In genomic region chr10:73824146-73824725, GRCh38 we compare ENCODE assay signal across 24 cellular contexts. TPM values are rescaled to one million over a fixed set of nuclear protein-coding genes. Genes with fewer than 3 reads are reported as not detected.
A peak's percentile ranks its signal among the peaks of the same experiment; 100 is the strongest.
DNase-seq lines count a peak whose midpoint lies in the region; ATAC-seq, FAIRE-seq and TF ChIP-seq lines count a peak whose summit lies in the region.
"Had no signal": no experiment of that assay in that cellular context is flagged by ENCODE, and none has a peak within 500 bp of the region (broad histone marks: within the 10 kb centered on the region; RNA-seq: fewer than 3 reads in every experiment).

No MANE protein-coding gene starts in this region.

- ATAC-seq in natural killer cell treated with Interleukin-12 subunit alpha and Interleukin-12 subunit beta and Interleukin-15 and Interleukin-18, amount 100 ng/mL, for 72 hours = no peak
- ATAC-seq in natural killer cell (no peak), K562 (no peak), left ventricle myocardium superior (no peak), GM19023 (IDR thresholded peaks at IDR 0.05; ENCODE audit: unreplicated experiment) (no peak)
- ATAC-seq in stimulated activated naive CD8-positive, alpha-beta T cell treated with anti-CD3 and anti-CD28 coated beads, Interleukin-15, amount 100 ng/mL, for 72 hours = no peak
- ATAC-seq: GM12878, HepG2 had no signal

- WGBS in K562 (ENCODE audit: insufficient coverage, low coverage, missing lambda C conversion rate) = 95% methylated on average over 14 of the region's 14 CpGs
- WGBS in sigmoid colon, 2 donors = 94 to 97% methylated on average over 14 of the region's 14 CpGs

- no peak for TF ChIP-seq RAD21 in K562 (CRISPR knock-in tag; conservative IDR thresholded peaks at IDR 0.05 in 1 of 2, IDR thresholded peaks at IDR 0.05 in 1 of 2)

- no peaks in the 10 kb centered on the region for H3K27me3 ChIP-seq in K562 (ENCODE audit: control insufficient read depth in 2 of 2, insufficient read depth in 2 of 2, low read length in 2 of 2)
- no peaks in the 10 kb centered on the region for H3K27me3 ChIP-seq in sigmoid colon
- H3K27me3 ChIP-seq: BE2C had no signal

- H3K27me3 Mint-ChIP-seq in natural killer cell treated with Interleukin-12 subunit alpha and Interleukin-12 subunit beta and Interleukin-15 and Interleukin-18, amount 100 ng/mL, for 72 hours = no peaks in the 10 kb centered on the region
- no peaks in the 10 kb centered on the region for H3K27me3 Mint-ChIP-seq in natural killer cell (ENCODE audit: low read depth in 2 of 2)
- H3K27me3 Mint-ChIP-seq in stimulated activated naive CD8-positive, alpha-beta T cell treated with anti-CD3 and anti-CD28 coated beads, Interleukin-15, amount 100 ng/mL, for 72 hours = no peaks in the 10 kb centered on the region
- H3K27me3 Mint-ChIP-seq: CD4-positive, CD25-positive, alpha-beta regulatory T cell had no signal

- no peak for TF ChIP-seq CTCF in natural killer cell (IDR thresholded peaks at IDR 0.05)
- TF ChIP-seq CTCF in K562 (IDR thresholded peaks at IDR 0.05 in 2 of 3, conservative IDR thresholded peaks at IDR 0.05 in 1 of 3; ENCODE audit: insufficient read depth in 2 of 3, low read depth in 1 of 3, low read length in 3 of 3) = no peak
- TF ChIP-seq CTCF in sigmoid colon (IDR thresholded peaks at IDR 0.05) = no peak

- no peaks in the 10 kb centered on the region for H3K9me3 Mint-ChIP-seq in natural killer cell treated with Interleukin-12 subunit alpha and Interleukin-12 subunit beta and Interleukin-15 and Interleukin-18, amount 100 ng/mL, for 72 hours
- no peaks in the 10 kb centered on the region for H3K9me3 Mint-ChIP-seq in natural killer cell
- no peaks in the 10 kb centered on the region for H3K9me3 Mint-ChIP-seq in stimulated activated naive CD8-positive, alpha-beta T cell treated with anti-CD3 and anti-CD28 coated beads, Interleukin-15, amount 100 ng/mL, for 72 hours
- H3K9me3 Mint-ChIP-seq: CD4-positive, CD25-positive, alpha-beta regulatory T cell; CD8-positive, alpha-beta memory T cell; H9 had no signal

- CTCF ChIA-PET in K562 (lab: Yijun Ruan, JAX; ENCODE audit: low intra/inter-chr PET ratio) = no interaction called here

- H3K4me1 ChIP-seq in K562 (replicated peaks in 1 of 2; ENCODE audit: control insufficient read depth in 2 of 2, insufficient read depth in 2 of 2, low read length in 2 of 2) (peaks cover 5 to 22% of the 10 kb centered on the region in 2 experiments; a peak in 4 of 5 replicates), sigmoid colon (peaks cover 0 to 8% (median 3%) of the 10 kb centered on the region in 4 donors)
- H3K4me1 ChIP-seq: BE2C had no signal

- H3K9ac ChIP-seq in K562 (ENCODE audit: insufficient read depth in 1 of 2, low read depth in 2 of 2, low read length in 2 of 2) = no peak overlapping the region

- TF ChIP-seq EP300 in K562 (IDR thresholded peaks at IDR 0.05; ENCODE audit: low read length) = no peak
- no peak for TF ChIP-seq EP300 in sigmoid colon (IDR thresholded peaks at IDR 0.05)

- peak; percentile 15 for DNase-seq in natural killer cell treated with Interleukin-12 subunit alpha and Interleukin-12 subunit beta and Interleukin-15 and Interleukin-18, amount 100 ng/mL, for 72 hours (ENCODE audit: low spot score)
- DNase-seq in natural killer cell = no peak
- DNase-seq in K562 (ENCODE audit: extremely low read depth in 1 of 4, low spot score in 3 of 4) = no peak
- DNase-seq in sigmoid colon = peak; percentile 64
- DNase-seq in stimulated activated naive CD8-positive, alpha-beta T cell treated with anti-CD3 and anti-CD28 coated beads, Interleukin-15, amount 100 ng/mL, for 72 hours = no peak
- no peak for DNase-seq in left ventricle myocardium superior
- DNase-seq in cortex of kidney (lab: John Stamatoyannopoulos, UW) = no peak
- DNase-seq: ACHN; BE2C; C1 segment of cervical spinal cord; CD4-positive, CD25-positive, alpha-beta regulatory T cell; CD8-positive, alpha-beta memory T cell; COR-L47; DMS 273 treated with DMSO at 0.1 percent for 48 hours; DMS53; DND-41; EL; H9 had no signal

- no peak overlapping the region for H3K27ac Mint-ChIP-seq in natural killer cell treated with Interleukin-12 subunit alpha and Interleukin-12 subunit beta and Interleukin-15 and Interleukin-18, amount 100 ng/mL, for 72 hours
- no peak overlapping the region for H3K27ac Mint-ChIP-seq in natural killer cell
- peak overlapping the region; percentile 31 to 52 for H3K27ac Mint-ChIP-seq in stimulated activated naive CD8-positive, alpha-beta T cell treated with anti-CD3 and anti-CD28 coated beads, Interleukin-15, amount 100 ng/mL, for 72 hours

- H3K4me1 Mint-ChIP-seq in natural killer cell treated with Interleukin-12 subunit alpha and Interleukin-12 subunit beta and Interleukin-15 and Interleukin-18, amount 100 ng/mL, for 72 hours (ENCODE audit: low read depth in 2 of 2) = peaks cover 0 to 2% of the 10 kb centered on the region in 2 donors
- H3K4me1 Mint-ChIP-seq in natural killer cell = no peaks in the 10 kb centered on the region
- H3K4me1 Mint-ChIP-seq in stimulated activated naive CD8-positive, alpha-beta T cell treated with anti-CD3 and anti-CD28 coated beads, Interleukin-15, amount 100 ng/mL, for 72 hours = no peaks in the 10 kb centered on the region

- TF ChIP-seq POLR2A in K562 (conservative IDR thresholded peaks at IDR 0.05) = no peak
- no peak for TF ChIP-seq POLR2A in sigmoid colon (IDR thresholded peaks at IDR 0.05)

- H3K4me3 ChIP-seq in K562 (no peak overlapping the region), sigmoid colon (no peak overlapping the region)
- H3K4me3 ChIP-seq: GM12878 had no signal

- no peaks in the 10 kb centered on the region for H4K20me1 ChIP-seq in K562 (replicated peaks; ENCODE audit: control insufficient read depth, insufficient read depth, low read length)

- POLR2A ChIA-PET in K562 (lab: Yijun Ruan, JAX) = interaction anchor here (0.9 kb wide), 2 partner anchors 45 to 54 kb away, joined by 4 to 5 read pairs; no protein-coding TSS in a partner anchor

- no peaks in the 10 kb centered on the region for H3K9me1 ChIP-seq in K562 (ENCODE audit: control insufficient read depth, insufficient read depth, low read length)

- H3K27ac ChIP-seq in K562 (ENCODE audit: extremely low read depth, low read depth, low read length) = no peak overlapping the region
- no peak overlapping the region for H3K27ac ChIP-seq in sigmoid colon

- H2AFZ ChIP-seq in K562 (ENCODE audit: low read depth, low read length) = no peak overlapping the region

- intact Hi-C loops in natural killer cell (cut with micrococcal nuclease) = no loop called here
- intact Hi-C loops in K562 (cut with micrococcal nuclease) = no loop called here
- intact Hi-C loops in sigmoid colon (cut with DNase I) = no loop called here
- intact Hi-C loops in left ventricle myocardium superior (cut with micrococcal nuclease) = no loop called here

- no peaks in the 10 kb centered on the region for H3K79me2 ChIP-seq in K562 (ENCODE audit: control insufficient read depth, insufficient read depth, low read length)

- in situ Hi-C loops in K562 (cut with MboI) = no loop called here

- FAIRE-seq in K562 (lab: Jason Lieb, UNC) = no peak
- FAIRE-seq: A204.1, GM12878, GM19239, H1, HepG2 had no signal

- no TSS peak for BruUV-seq in K562 (replicated peaks; lab: Mats Ljungman, UMichigan)

- no peak overlapping the region for H3K4me3 Mint-ChIP-seq in natural killer cell treated with Interleukin-12 subunit alpha and Interleukin-12 subunit beta and Interleukin-15 and Interleukin-18, amount 100 ng/mL, for 72 hours
- no peak overlapping the region for H3K4me3 Mint-ChIP-seq in natural killer cell
- no peak overlapping the region for H3K4me3 Mint-ChIP-seq in stimulated activated naive CD8-positive, alpha-beta T cell treated with anti-CD3 and anti-CD28 coated beads, Interleukin-15, amount 100 ng/mL, for 72 hours
- H3K4me3 Mint-ChIP-seq: CD4-positive, CD25-positive, alpha-beta regulatory T cell; CD8-positive, alpha-beta memory T cell; H9 had no signal

- no peaks in the 10 kb centered on the region for H3K36me3 Mint-ChIP-seq in natural killer cell treated with Interleukin-12 subunit alpha and Interleukin-12 subunit beta and Interleukin-15 and Interleukin-18, amount 100 ng/mL, for 72 hours
- H3K36me3 Mint-ChIP-seq in natural killer cell = no peaks in the 10 kb centered on the region

- H3K9me3 ChIP-seq in K562 (replicated peaks; ENCODE audit: control insufficient read depth, insufficient read depth, low read depth, low read length) (no peaks in the 10 kb centered on the region), sigmoid colon (no peaks in the 10 kb centered on the region)
- H3K9me3 ChIP-seq: BE2C had no signal

- H3K4me2 ChIP-seq in K562 (ENCODE audit: insufficient read depth, low read length) = no peak overlapping the region

- H3K36me3 ChIP-seq in K562 (ENCODE audit: control insufficient read depth, insufficient read depth, low read length) (peaks cover 37% of the 10 kb centered on the region; the same call in 2 of the 3 replicates), sigmoid colon (peaks cover 42 to 94% (median 64%) of the 10 kb centered on the region in 4 donors)
- H3K36me3 ChIP-seq: BE2C had no signal

RNA-seq across cellular contexts. Expression of gene NDST2, which starts 12.8 kb away (rescaled TPM):
- 10 to 100 TPM; 42.8 to 83.3 TPM for total RNA-seq in natural killer cell treated with Interleukin-12 subunit alpha and Interleukin-12 subunit beta and Interleukin-15 and Interleukin-18, amount 100 ng/mL, for 72 hours
- 10 to 100 TPM; 64.7 to 73.8 (median 65.4) TPM for total RNA-seq in natural killer cell
- total RNA-seq in K562 (2011; cell fraction: chromatin; rRNA removed; ENCODE audit: low replicate concordance) = 130 and 235 TPM in 2 replicates
- total RNA-seq in K562 (2011; cell fraction: nucleolus; rRNA removed) = 102 and 121 TPM in 2 replicates
- total RNA-seq in K562 (2011; cell fraction: nucleoplasm; rRNA removed) = 108 and 109 TPM in 2 replicates
- 27.2 and 32.1 TPM in 2 replicates for total RNA-seq in K562 (2014; rRNA removed)
- 12.5 and 14.7 TPM in 2 replicates for total RNA-seq in K562 (2014; rRNA removed; fragmentation: Illumina TruSeq; extraction: Trizol)
- total RNA-seq in K562 (2015; rRNA removed; fragmentation: Illumina TruSeq; extraction: Trizol) = 18.2 and 19.6 TPM in 2 replicates
- 33.9 and 35.7 TPM in 2 replicates for total RNA-seq in K562 (2021)
- 23.8 and 31.6 TPM in 2 replicates for polyA plus RNA-seq in K562 (2011; rRNA removed)
- 23.7 and 30.6 TPM in 2 replicates for polyA plus RNA-seq in K562 (2011; cell fraction: cytosol; rRNA removed)
- polyA plus RNA-seq in K562 (2011; cell fraction: nucleus; rRNA removed) = 99.8 and 108 TPM in 2 replicates
- polyA plus RNA-seq in K562 (2012) = 42.1 and 123 TPM in 2 replicates
- 22.6 TPM in 2 replicates for polyA plus RNA-seq in K562 (2014; fragmentation: Illumina TruSeq; extraction: Trizol)
- 1 to 10 TPM; 4.7 to 6.3 TPM for polyA plus RNA-seq in K562 (2014; fragmentation: Nextera tagmentation; extraction: Ambion mirVana)
- polyA plus RNA-seq in K562 (2014; rRNA removed) = 30.5 and 31.4 TPM in 2 replicates
- 22.0 and 23.5 TPM in 2 replicates for polyA minus RNA-seq in K562 (2011; rRNA and poly(A)+ RNA removed)
- 12.5 and 14.2 TPM in 2 replicates for polyA minus RNA-seq in K562 (2011; cell fraction: cytosol; rRNA and poly(A)+ RNA removed)
- polyA minus RNA-seq in K562 (2011; cell fraction: nucleus; rRNA and poly(A)+ RNA removed) = 44.3 and 53.9 TPM in 2 replicates
- total RNA-seq in sigmoid colon = 10 to 100 TPM; 23.9 to 56.2 (median 28.3) TPM
- polyA plus RNA-seq in sigmoid colon = 10 to 100 TPM in 2 of 3 donors, 1 to 10 TPM in 1; 3.9 to 21.0 (median 17.0) TPM
- 11.7 TPM for total RNA-seq in left ventricle myocardium superior

RNA-seq across cellular contexts. Expression of gene ZSWIM8, which starts 38.8 kb away (rescaled TPM):
- 100 to 1,000 TPM; 121 to 148 TPM for total RNA-seq in natural killer cell treated with Interleukin-12 subunit alpha and Interleukin-12 subunit beta and Interleukin-15 and Interleukin-18, amount 100 ng/mL, for 72 hours
- total RNA-seq in natural killer cell (100 to 1,000 TPM; 157 to 161 (median 159) TPM), K562 (2014; rRNA removed) (21.9 and 34.2 TPM in 2 replicates), K562 (2014; rRNA removed; fragmentation: Illumina TruSeq; extraction: Trizol) (14.9 and 15.0 TPM in 2 replicates), K562 (2015; rRNA removed; fragmentation: Illumina TruSeq; extraction: Trizol) (26.7 and 30.0 TPM in 2 replicates), K562 (2021) (43.4 and 45.6 TPM in 2 replicates), sigmoid colon (100 to 1,000 TPM in 1 of 4 donors, 10 to 100 TPM in 3; 42.5 to 138 (median 71.9) TPM), left ventricle myocardium superior (53.9 TPM)
- 202 and 543 TPM in 2 replicates for total RNA-seq in K562 (2011; cell fraction: chromatin; rRNA removed; ENCODE audit: low replicate concordance)
- 249 and 295 TPM in 2 replicates for total RNA-seq in K562 (2011; cell fraction: nucleolus; rRNA removed)
- 177 and 202 TPM in 2 replicates for total RNA-seq in K562 (2011; cell fraction: nucleoplasm; rRNA removed)
- polyA plus RNA-seq in K562 (2011; rRNA removed) (35.1 and 76.4 TPM in 2 replicates), K562 (2014; fragmentation: Illumina TruSeq; extraction: Trizol) (40.7 and 51.3 TPM in 2 replicates), K562 (2014; fragmentation: Nextera tagmentation; extraction: Ambion mirVana) (1 to 10 TPM; 5.6 to 6.2 TPM), K562 (2014; rRNA removed) (38.4 and 47.8 TPM in 2 replicates), sigmoid colon (10 to 100 TPM; 34.8 to 64.8 (median 40.2) TPM)
- polyA plus RNA-seq in K562 (2011; cell fraction: cytosol; rRNA removed) = 51.3 and 87.4 TPM in 2 replicates
- 367 and 476 TPM in 2 replicates for polyA plus RNA-seq in K562 (2011; cell fraction: nucleus; rRNA removed)
- 41.4 and 84.7 TPM in 2 replicates for polyA plus RNA-seq in K562 (2012)
- polyA minus RNA-seq in K562 (2011; rRNA and poly(A)+ RNA removed) = 34.3 and 47.0 TPM in 2 replicates
- polyA minus RNA-seq in K562 (2011; cell fraction: cytosol; rRNA and poly(A)+ RNA removed) = 38.9 and 42.1 TPM in 2 replicates
- polyA minus RNA-seq in K562 (2011; cell fraction: nucleus; rRNA and poly(A)+ RNA removed) = 56.4 and 72.0 TPM in 2 replicates

RNA-seq across cellular contexts. Expression of gene CHCHD1, which starts 42.4 kb away (rescaled TPM):
- 10 to 100 TPM; 18.7 to 28.5 TPM for total RNA-seq in natural killer cell treated with Interleukin-12 subunit alpha and Interleukin-12 subunit beta and Interleukin-15 and Interleukin-18, amount 100 ng/mL, for 72 hours
- total RNA-seq in natural killer cell = 1 to 10 TPM; 5.2 to 7.0 (median 5.9) TPM
- 21.6 and 37.5 TPM in 2 replicates for total RNA-seq in K562 (2011; cell fraction: chromatin; rRNA removed; ENCODE audit: low replicate concordance)
- 20.1 and 25.8 TPM in 2 replicates for total RNA-seq in K562 (2011; cell fraction: nucleolus; rRNA removed)
- 37.9 and 46.2 TPM in 2 replicates for total RNA-seq in K562 (2011; cell fraction: nucleoplasm; rRNA removed)
- total RNA-seq in K562 (2014; rRNA removed) = 82.9 and 130 TPM in 2 replicates
- 68.2 and 79.6 TPM in 2 replicates for total RNA-seq in K562 (2014; rRNA removed; fragmentation: Illumina TruSeq; extraction: Trizol)
- total RNA-seq in K562 (2015; rRNA removed; fragmentation: Illumina TruSeq; extraction: Trizol) = 69.6 and 83.4 TPM in 2 replicates
- 52.9 and 54.9 TPM in 2 replicates for total RNA-seq in K562 (2021)
- polyA plus RNA-seq in K562 (2011; rRNA removed) = 84.9 and 110 TPM in 2 replicates
- 54.8 and 55.0 TPM in 2 replicates for polyA plus RNA-seq in K562 (2011; cell fraction: cytosol; rRNA removed)
- 33.4 and 48.1 TPM in 2 replicates for polyA plus RNA-seq in K562 (2011; cell fraction: nucleus; rRNA removed)
- polyA plus RNA-seq in K562 (2012) = 70.3 and 131 TPM in 2 replicates
- polyA plus RNA-seq in K562 (2014; fragmentation: Illumina TruSeq; extraction: Trizol) = 59.5 and 75.0 TPM in 2 replicates
- 100 to 1,000 TPM in 1 of 2 experiments, 10 to 100 TPM in 1; 89.7 to 114 TPM for polyA plus RNA-seq in K562 (2014; fragmentation: Nextera tagmentation; extraction: Ambion mirVana)
- polyA plus RNA-seq in K562 (2014; rRNA removed) = 126 and 135 TPM in 2 replicates
- 21.0 and 21.1 TPM in 2 replicates for polyA minus RNA-seq in K562 (2011; rRNA and poly(A)+ RNA removed)
- 11.0 and 14.1 TPM in 2 replicates for polyA minus RNA-seq in K562 (2011; cell fraction: cytosol; rRNA and poly(A)+ RNA removed)
- polyA minus RNA-seq in K562 (2011; cell fraction: nucleus; rRNA and poly(A)+ RNA removed) = 11.0 and 27.2 TPM in 2 replicates
- 10 to 100 TPM; 28.1 to 36.6 (median 34.5) TPM for total RNA-seq in sigmoid colon
- polyA plus RNA-seq in sigmoid colon = 100 to 1,000 TPM in 1 of 3 donors, 10 to 100 TPM in 2; 76.9 to 134 (median 93.7) TPM
- total RNA-seq in left ventricle myocardium superior = 29.2 TPM

RNA-seq across cellular contexts. Expression of gene CAMK2G, which starts 50.1 kb away (rescaled TPM):
- total RNA-seq in natural killer cell treated with Interleukin-12 subunit alpha and Interleukin-12 subunit beta and Interleukin-15 and Interleukin-18, amount 100 ng/mL, for 72 hours = 10 to 100 TPM in 1 of 2 donors, 1 to 10 TPM in 1; 6.9 to 15.3 TPM
- total RNA-seq in natural killer cell (10 to 100 TPM; 53.6 to 73.8 (median 62.3) TPM), K562 (2014; rRNA removed) (23.4 and 26.7 TPM in 2 replicates), K562 (2014; rRNA removed; fragmentation: Illumina TruSeq; extraction: Trizol) (22.3 and 25.1 TPM in 2 replicates), K562 (2015; rRNA removed; fragmentation: Illumina TruSeq; extraction: Trizol) (32.2 and 33.2 TPM in 2 replicates), K562 (2021) (29.5 and 32.6 TPM in 2 replicates), sigmoid colon (100 to 1,000 TPM; 153 to 221 (median 209) TPM), left ventricle myocardium superior (11.9 TPM)
- 79.9 and 93.7 TPM in 2 replicates for total RNA-seq in K562 (2011; cell fraction: chromatin; rRNA removed; ENCODE audit: low replicate concordance)
- total RNA-seq in K562 (2011; cell fraction: nucleolus; rRNA removed) = 44.9 and 53.3 TPM in 2 replicates
- 65.0 and 92.5 TPM in 2 replicates for total RNA-seq in K562 (2011; cell fraction: nucleoplasm; rRNA removed)
- polyA plus RNA-seq in K562 (2011; rRNA removed) (37.5 and 41.6 TPM in 2 replicates), K562 (2014; fragmentation: Illumina TruSeq; extraction: Trizol) (35.5 and 37.9 TPM in 2 replicates), K562 (2014; fragmentation: Nextera tagmentation; extraction: Ambion mirVana) (10 to 100 TPM in 1 of 2 experiments, 1 to 10 TPM in 1; 9.0 to 10.4 TPM), K562 (2014; rRNA removed) (36.2 and 37.2 TPM in 2 replicates), sigmoid colon (10 to 100 TPM; 14.4 to 34.8 (median 17.6) TPM)
- 33.0 and 39.7 TPM in 2 replicates for polyA plus RNA-seq in K562 (2011; cell fraction: cytosol; rRNA removed)
- 69.4 and 73.5 TPM in 2 replicates for polyA plus RNA-seq in K562 (2011; cell fraction: nucleus; rRNA removed)
- polyA plus RNA-seq in K562 (2012) = 27.5 and 30.5 TPM in 2 replicates
- 31.1 and 31.9 TPM in 2 replicates for polyA minus RNA-seq in K562 (2011; rRNA and poly(A)+ RNA removed)
- polyA minus RNA-seq in K562 (2011; cell fraction: cytosol; rRNA and poly(A)+ RNA removed) = 18.9 and 20.7 TPM in 2 replicates
- polyA minus RNA-seq in K562 (2011; cell fraction: nucleus; rRNA and poly(A)+ RNA removed) = 25.0 and 38.0 TPM in 2 replicates

Comparison
In these comparisons a context has a peak if more than half of its experiments do, and no peak if none do; other contexts are left out.
1. DNase-seq: peak in natural killer cell treated with Interleukin-12 subunit alpha and Interleukin-12 subunit beta and Interleukin-15 and Interleukin-18, amount 100 ng/mL, for 72 hours (single experiment) and sigmoid colon (single experiment); none in natural killer cell (single experiment), K562 (0 of 4), stimulated activated naive CD8-positive, alpha-beta T cell treated with anti-CD3 and anti-CD28 coated beads, Interleukin-15, amount 100 ng/mL, for 72 hours (0 of 2), left ventricle myocardium superior (single experiment) and cortex of kidney (single experiment).
2. H3K27ac Mint-ChIP-seq: peak in stimulated activated naive CD8-positive, alpha-beta T cell treated with anti-CD3 and anti-CD28 coated beads, Interleukin-15, amount 100 ng/mL, for 72 hours (2 of 2); none in natural killer cell treated with Interleukin-12 subunit alpha and Interleukin-12 subunit beta and Interleukin-15 and Interleukin-18, amount 100 ng/mL, for 72 hours (0 of 2) and natural killer cell (0 of 2).